12 cellular contexts compared by ENCODE assay signal in genomic region chr4:2583092-2583491, GRCh38. TPM values are rescaled to one million over a fixed set of nuclear protein-coding genes. Genes with fewer than 3 reads are reported as not detected.
A peak's percentile ranks its signal among the peaks of the same experiment; 100 is the strongest.
DNase-seq lines count a peak whose midpoint lies in the region; ATAC-seq, FAIRE-seq and TF ChIP-seq lines count a peak whose summit lies in the region.
"Had no signal": no experiment of that assay in that cellular context is flagged by ENCODE, and none has a peak within 500 bp of the region (broad histone marks: within the 10 kb centered on the region; RNA-seq: fewer than 3 reads in every experiment).

No MANE protein-coding gene starts in this region.

- H3K4me1 ChIP-seq in breast epithelium (peaks cover 0 to 5% of the 10 kb centered on the region in 2 donors), K562 (replicated peaks in 1 of 2; ENCODE audit: control insufficient read depth in 2 of 2, insufficient read depth in 2 of 2, low read length in 2 of 2) (peaks cover 7 to 8% of the 10 kb centered on the region in 2 experiments; a peak in 3 of 5 replicates), stomach (peaks cover 32 to 53% (median 43%) of the 10 kb centered on the region in 4 donors), tibial artery (peaks cover 0 to 37% (median 19%) of the 10 kb centered on the region in 4 donors)

- no peak overlapping the region for H3K4me2 ChIP-seq in K562 (ENCODE audit: insufficient read depth, low read length)

- in situ Hi-C loops in K562 (cut with MboI): no loop called here

- ATAC-seq in K562: peak; percentile 29; the same call in 2 of the 3 replicates
- ATAC-seq in HG02884 (IDR thresholded peaks at IDR 0.05; ENCODE audit: unreplicated experiment): no peak

- CTCF ChIA-PET in MCF 10A (lab: Yijun Ruan, JAX) (no interaction called here), K562 (lab: Yijun Ruan, JAX; ENCODE audit: low intra/inter-chr PET ratio) (no interaction called here)

- no peak for TF ChIP-seq EP300 in K562 (IDR thresholded peaks at IDR 0.05; ENCODE audit: low read length)
- TF ChIP-seq EP300 in stomach (IDR thresholded peaks at IDR 0.05): no peak

- WGBS in K562 (ENCODE audit: insufficient coverage, low coverage, missing lambda C conversion rate): 76% methylated on average over 4 of the region's 4 CpGs
- 31 to 62% (median 52%) methylated on average over 4 of the region's 4 CpGs for WGBS in stomach, 5 donors

- H3K36me3 Mint-ChIP-seq in MCF 10A (ENCODE audit: insufficient read depth, unreplicated experiment): peaks cover 7% of the 10 kb centered on the region
- H3K36me3 Mint-ChIP-seq in mesothelial cell of epicardium: peaks cover 19% of the 10 kb centered on the region

- peak overlapping the region in 1 of 2 donors; percentile 35 for H3K27ac ChIP-seq in breast epithelium
- H3K27ac ChIP-seq in K562 (ENCODE audit: extremely low read depth, low read depth, low read length): no peak overlapping the region
- peak overlapping the region; percentile 10 to 54 (median 43) for H3K27ac ChIP-seq in stomach
- no peak overlapping the region for H3K27ac ChIP-seq in tibial artery

- H3K4me3 Mint-ChIP-seq in MCF 10A (ENCODE audit: unreplicated experiment) (peak overlapping the region; percentile 56), mesothelial cell of epicardium (peak overlapping the region; percentile 7)

- H3K27me3 ChIP-seq in breast epithelium (no peaks in the 10 kb centered on the region), K562 (ENCODE audit: control insufficient read depth in 2 of 2, insufficient read depth in 2 of 2, low read length in 2 of 2) (no peaks in the 10 kb centered on the region), stomach (no peaks in the 10 kb centered on the region), tibial artery (no peaks in the 10 kb centered on the region)

- TF ChIP-seq RAD21 in K562 (CRISPR knock-in tag; conservative IDR thresholded peaks at IDR 0.05 in 1 of 2, IDR thresholded peaks at IDR 0.05 in 1 of 2): no peak

- TF ChIP-seq CTCF in MCF 10A (IDR thresholded peaks at IDR 0.05; ENCODE audit: unreplicated experiment): no peak
- no peak for TF ChIP-seq CTCF in breast epithelium (IDR thresholded peaks at IDR 0.05)
- no peak for TF ChIP-seq CTCF in K562 (IDR thresholded peaks at IDR 0.05 in 2 of 3, conservative IDR thresholded peaks at IDR 0.05 in 1 of 3; ENCODE audit: insufficient read depth in 2 of 3, low read depth in 1 of 3, low read length in 3 of 3)
- no peak for TF ChIP-seq CTCF in mesothelial cell of epicardium (IDR thresholded peaks at IDR 0.05; ENCODE audit: unreplicated experiment)
- TF ChIP-seq CTCF in stomach (IDR thresholded peaks at IDR 0.05): no peak
- TF ChIP-seq CTCF in tibial artery (IDR thresholded peaks at IDR 0.05): no peak

- intact Hi-C loops in MCF 10A (cut with micrococcal nuclease) (no loop called here), breast epithelium (cut with DNase I; ENCODE audit: low total_unique reads) (no loop called here), K562 (cut with micrococcal nuclease) (no loop called here), stomach (cut with DNase I; ENCODE audit: low total_unique reads) (no loop called here), tibial artery (cut with DNase I; ENCODE audit: low total_unique reads) (no loop called here)

- H3K9ac ChIP-seq in K562 (ENCODE audit: insufficient read depth in 1 of 2, low read depth in 2 of 2, low read length in 2 of 2): peak overlapping the region in 1 of 2 experiments; percentile 29; a peak in 2 of 4 replicates

- H3K27ac Mint-ChIP-seq in MCF 10A (ENCODE audit: low read depth, unreplicated experiment) (peak overlapping the region; percentile 0), mesothelial cell of epicardium (peak overlapping the region; percentile 53)

- TF ChIP-seq POLR2A in breast epithelium (IDR thresholded peaks at IDR 0.05): no peak
- no peak for TF ChIP-seq POLR2A in K562 (conservative IDR thresholded peaks at IDR 0.05)
- TF ChIP-seq POLR2A in stomach (IDR thresholded peaks at IDR 0.05): no peak

- H3K9me1 ChIP-seq in K562 (ENCODE audit: control insufficient read depth, insufficient read depth, low read length): peaks cover 4% of the 10 kb centered on the region

- H3K4me3 ChIP-seq in breast epithelium (peak overlapping the region in 1 of 3 donors; percentile 27), K562 (no peak overlapping the region), stomach (peak overlapping the region in 1 of 4 donors; percentile 12), tibial artery (no peak overlapping the region)

- no peak overlapping the region for H2AFZ ChIP-seq in K562 (ENCODE audit: low read depth, low read length)

- H3K9me3 ChIP-seq in breast epithelium: no peaks in the 10 kb centered on the region
- no peaks in the 10 kb centered on the region for H3K9me3 ChIP-seq in K562 (replicated peaks; ENCODE audit: control insufficient read depth, insufficient read depth, low read depth, low read length)
- no peaks in the 10 kb centered on the region for H3K9me3 ChIP-seq in stomach
- H3K9me3 ChIP-seq in tibial artery: no peaks in the 10 kb centered on the region

- H3K9me3 Mint-ChIP-seq in MCF 10A (ENCODE audit: unreplicated experiment): no peaks in the 10 kb centered on the region
- H3K9me3 Mint-ChIP-seq in mesothelial cell of epicardium: peaks cover 12% of the 10 kb centered on the region

- H3K36me3 ChIP-seq in breast epithelium (no peaks in the 10 kb centered on the region), K562 (ENCODE audit: control insufficient read depth, insufficient read depth, low read length) (no peaks in the 10 kb centered on the region), stomach (no peaks in the 10 kb centered on the region), tibial artery (no peaks in the 10 kb centered on the region)

- POLR2A ChIA-PET in MCF 10A (lab: Yijun Ruan, JAX) (interaction anchor here (0.6 to 3.1 kb wide), 4 partner anchors 43 to 459 kb away, joined by 3 to 12 read pairs (median 3); partner anchors contain the start of gene FAM193A), K562 (lab: Yijun Ruan, JAX) (interaction anchor here (1.1 to 1.8 kb wide), 2 partner anchors 10 to 11 kb away, joined by 6 to 8 read pairs; no protein-coding TSS in a partner anchor)

- peaks cover 89% of the 10 kb centered on the region for H3K79me2 ChIP-seq in K562 (ENCODE audit: control insufficient read depth, insufficient read depth, low read length)

- peaks cover 34% of the 10 kb centered on the region for H4K20me1 ChIP-seq in K562 (replicated peaks; ENCODE audit: control insufficient read depth, insufficient read depth, low read length)

- H3K27me3 Mint-ChIP-seq in MCF 10A (ENCODE audit: insufficient read depth, unreplicated experiment) (no peaks in the 10 kb centered on the region), mesothelial cell of epicardium (ENCODE audit: low read depth) (no peaks in the 10 kb centered on the region)

- DNase-seq in MCF 10A (ENCODE audit: unreplicated experiment) (no peak), breast epithelium (ENCODE audit: low spot score in 2 of 2) (no peak), K562 (ENCODE audit: extremely low read depth in 1 of 4, low spot score in 3 of 4) (no peak), mesothelial cell of epicardium (ENCODE audit: low spot score in 2 of 2, unreplicated experiment in 2 of 2) (no peak), stomach (no peak), tibial artery (no peak), iPS-NIHi11 (ENCODE audit: low spot score) (no peak)
- DNase-seq: activated naive CD4-positive, alpha-beta T cell treated with Interleukin-2 at 50 U/mL for 16 hours; NCI-H524; stimulated activated CD4-positive, alpha-beta T cell treated with anti-CD3 and anti-CD28 coated beads, Interleukin-15, amount 100 ng/mL, for 24 hours; T1000 had no signal

- no peak for FAIRE-seq in K562 (lab: Jason Lieb, UNC)

- BruUV-seq in MCF 10A (replicated peaks; lab: Mats Ljungman, UMichigan) (no TSS peak), K562 (replicated peaks; lab: Mats Ljungman, UMichigan) (no TSS peak)

- H3K4me1 Mint-ChIP-seq in MCF 10A (ENCODE audit: insufficient read depth, unreplicated experiment) (peaks cover 34% of the 10 kb centered on the region), mesothelial cell of epicardium (peaks cover 12% of the 10 kb centered on the region)

TF ChIP-seq in K562, 482 proteins besides CTCF, POLR2A, EP300 and RAD21 (continues in another document):
- no peak for TF ChIP-seq DNMT1 (IDR thresholded peaks at IDR 0.05)
- no peak for TF ChIP-seq DDX20 (tag; IDR thresholded peaks at IDR 0.05; ENCODE audit: low read depth)
- no peak for TF ChIP-seq SAFB (IDR thresholded peaks at IDR 0.05; ENCODE audit: borderline replicate concordance, low read depth, low read length)

RNA-seq across cellular contexts. Expression of gene FAM193A, which starts 46.6 kb away (rescaled TPM):
- 30.7 and 31.3 TPM in 2 replicates for total RNA-seq in MCF 10A (2022)
- 10 to 100 TPM; 24.5 to 26.5 (median 24.7) TPM for total RNA-seq in breast epithelium
- total RNA-seq in K562 (2011; cell fraction: chromatin; rRNA removed; ENCODE audit: low replicate concordance): 72.1 and 83.0 TPM in 2 replicates
- 38.9 and 45.9 TPM in 2 replicates for total RNA-seq in K562 (2011; cell fraction: nucleolus; rRNA removed)
- 36.3 and 46.0 TPM in 2 replicates for total RNA-seq in K562 (2011; cell fraction: nucleoplasm; rRNA removed)
- total RNA-seq in K562 (2014; rRNA removed): 10.5 and 11.7 TPM in 2 replicates
- total RNA-seq in K562 (2014; rRNA removed; fragmentation: Illumina TruSeq; extraction: Trizol): 8.5 and 9.2 TPM in 2 replicates
- 9.7 and 10.6 TPM in 2 replicates for total RNA-seq in K562 (2015; rRNA removed; fragmentation: Illumina TruSeq; extraction: Trizol)
- total RNA-seq in K562 (2021): 23.8 and 24.6 TPM in 2 replicates
- polyA plus RNA-seq in K562 (2011; rRNA removed): 5.3 and 5.7 TPM in 2 replicates
- polyA plus RNA-seq in K562 (2011; cell fraction: cytosol; rRNA removed): 6.2 and 7.3 TPM in 2 replicates
- polyA plus RNA-seq in K562 (2011; cell fraction: nucleus; rRNA removed): 15.6 and 25.6 TPM in 2 replicates
- polyA plus RNA-seq in K562 (2012): 15.9 and 16.0 TPM in 2 replicates
- 15.3 and 16.2 TPM in 2 replicates for polyA plus RNA-seq in K562 (2014; fragmentation: Illumina TruSeq; extraction: Trizol)
- under 1 TPM; 0.46 to 0.55 TPM for polyA plus RNA-seq in K562 (2014; fragmentation: Nextera tagmentation; extraction: Ambion mirVana)
- polyA plus RNA-seq in K562 (2014; rRNA removed): 9.5 and 9.6 TPM in 2 replicates
- polyA minus RNA-seq in K562 (2011; rRNA and poly(A)+ RNA removed): 13.8 and 14.6 TPM in 2 replicates
- 16.5 and 17.6 TPM in 2 replicates for polyA minus RNA-seq in K562 (2011; cell fraction: cytosol; rRNA and poly(A)+ RNA removed)
- 16.0 and 19.1 TPM in 2 replicates for polyA minus RNA-seq in K562 (2011; cell fraction: nucleus; rRNA and poly(A)+ RNA removed)
- total RNA-seq in mesothelial cell of epicardium: 44.3 to 48.1 TPM (median 44.5 TPM) in 3 replicates
- 100 to 1,000 TPM in 1 of 5 donors, 10 to 100 TPM in 4; 22.2 to 107 (median 37.9) TPM for total RNA-seq in stomach
- polyA plus RNA-seq in stomach: 1 to 10 TPM; 4.9 to 7.0 (median 7.0) TPM

Comparison
In these comparisons a context has a peak if more than half of its experiments do, and no peak if none do; other contexts are left out.
1. H3K27ac ChIP-seq: peak in stomach (5 of 5); none in K562 (single experiment) and tibial artery (0 of 2).